In the genomic region with DNA sequence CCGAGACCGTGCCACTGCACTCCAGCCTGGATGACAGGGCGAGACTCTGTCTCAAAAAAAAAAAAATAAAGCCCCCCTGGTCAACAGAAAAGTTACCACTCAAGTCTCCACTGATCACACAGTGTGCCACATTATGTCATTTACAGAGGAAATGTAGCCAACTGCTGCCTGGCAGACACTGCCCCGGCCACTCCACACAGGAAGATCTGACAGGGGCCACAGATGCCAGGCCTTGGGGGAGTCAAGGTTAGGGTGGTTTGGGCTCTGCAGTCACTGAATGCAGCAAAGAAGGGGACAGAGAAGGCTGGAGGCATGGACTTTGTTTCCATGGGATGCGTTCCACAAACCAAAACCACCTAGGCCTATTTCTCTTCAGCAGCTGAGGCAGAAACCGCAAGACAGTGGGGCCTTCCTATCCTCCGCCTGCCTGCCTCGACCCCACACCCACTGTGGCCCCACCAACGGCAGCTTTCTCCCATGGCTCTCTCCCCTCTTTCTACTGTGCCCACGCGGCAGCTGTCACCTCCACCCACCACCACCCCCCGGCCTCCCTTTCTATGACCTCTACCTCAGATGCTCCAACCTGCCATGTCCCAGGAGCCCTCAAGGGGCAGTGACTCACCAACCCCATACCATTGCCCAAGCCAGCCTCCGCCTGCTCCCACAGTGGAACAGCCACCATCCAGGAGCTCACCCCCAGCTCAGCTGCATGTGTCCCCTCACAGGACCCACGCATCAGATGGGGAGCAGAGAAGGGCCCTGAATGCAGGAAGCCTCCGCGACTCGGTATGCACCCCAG, we compare ENCODE assay signal across 1 cellular context.
TF ChIP-seq lines count a peak whose summit lies in the region.

No MANE protein-coding gene starts in this region.

TF ChIP-seq in HepG2, 621 proteins besides CTCF, POLR2A, EP300 and RAD21:
- TF ChIP-seq ZNF781 (CRISPR knock-in tag; IDR thresholded peaks at IDR 0.05; ENCODE audit: borderline replicate concordance, not compliant biosample characterization) (no peak), ZNF124 (CRISPR knock-in tag; IDR thresholded peaks at IDR 0.05) (no peak), NFIC (IDR thresholded peaks at IDR 0.05; ENCODE audit: low read length) (no peak), KDM3A (CRISPR knock-in tag; IDR thresholded peaks at IDR 0.05; ENCODE audit: low read depth) (no peak), ARHGAP35 (CRISPR knock-in tag; IDR thresholded peaks at IDR 0.05; ENCODE audit: borderline replicate concordance) (no peak), SMYD3 (CRISPR knock-in tag; IDR thresholded peaks at IDR 0.05) (no peak), JDP2 (CRISPR knock-in tag; IDR thresholded peaks at IDR 0.05; ENCODE audit: borderline replicate concordance) (no peak), NCOA1 (CRISPR knock-in tag; IDR thresholded peaks at IDR 0.05) (no peak), ARNT (IDR thresholded peaks at IDR 0.05) (no peak), KDM4B (CRISPR knock-in tag; IDR thresholded peaks at IDR 0.05) (no peak), ZNF891 (CRISPR knock-in tag; IDR thresholded peaks at IDR 0.05) (no peak), ZNF660 (CRISPR knock-in tag; IDR thresholded peaks at IDR 0.05; ENCODE audit: borderline replicate concordance, low read depth) (no peak), SIX4 (CRISPR knock-in tag; IDR thresholded peaks at IDR 0.05) (no peak)
- TF ChIP-seq, protein P1, sequence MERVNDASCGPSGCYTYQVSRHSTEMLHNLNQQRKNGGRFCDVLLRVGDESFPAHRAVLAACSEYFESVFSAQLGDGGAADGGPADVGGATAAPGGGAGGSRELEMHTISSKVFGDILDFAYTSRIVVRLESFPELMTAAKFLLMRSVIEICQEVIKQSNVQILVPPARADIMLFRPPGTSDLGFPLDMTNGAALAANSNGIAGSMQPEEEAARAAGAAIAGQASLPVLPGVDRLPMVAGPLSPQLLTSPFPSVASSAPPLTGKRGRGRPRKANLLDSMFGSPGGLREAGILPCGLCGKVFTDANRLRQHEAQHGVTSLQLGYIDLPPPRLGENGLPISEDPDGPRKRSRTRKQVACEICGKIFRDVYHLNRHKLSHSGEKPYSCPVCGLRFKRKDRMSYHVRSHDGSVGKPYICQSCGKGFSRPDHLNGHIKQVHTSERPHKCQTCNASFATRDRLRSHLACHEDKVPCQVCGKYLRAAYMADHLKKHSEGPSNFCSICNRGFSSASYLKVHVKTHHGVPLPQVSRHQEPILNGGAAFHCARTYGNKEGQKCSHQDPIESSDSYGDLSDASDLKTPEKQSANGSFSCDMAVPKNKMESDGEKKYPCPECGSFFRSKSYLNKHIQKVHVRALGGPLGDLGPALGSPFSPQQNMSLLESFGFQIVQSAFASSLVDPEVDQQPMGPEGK (CRISPR knock-in tag; IDR thresholded peaks at IDR 0.05) = no peak
- TF ChIP-seq, protein P2, sequence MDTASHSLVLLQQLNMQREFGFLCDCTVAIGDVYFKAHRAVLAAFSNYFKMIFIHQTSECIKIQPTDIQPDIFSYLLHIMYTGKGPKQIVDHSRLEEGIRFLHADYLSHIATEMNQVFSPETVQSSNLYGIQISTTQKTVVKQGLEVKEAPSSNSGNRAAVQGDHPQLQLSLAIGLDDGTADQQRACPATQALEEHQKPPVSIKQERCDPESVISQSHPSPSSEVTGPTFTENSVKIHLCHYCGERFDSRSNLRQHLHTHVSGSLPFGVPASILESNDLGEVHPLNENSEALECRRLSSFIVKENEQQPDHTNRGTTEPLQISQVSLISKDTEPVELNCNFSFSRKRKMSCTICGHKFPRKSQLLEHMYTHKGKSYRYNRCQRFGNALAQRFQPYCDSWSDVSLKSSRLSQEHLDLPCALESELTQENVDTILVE (CRISPR knock-in tag; IDR thresholded peaks at IDR 0.05) = no peak
